In the genomic region with DNA sequence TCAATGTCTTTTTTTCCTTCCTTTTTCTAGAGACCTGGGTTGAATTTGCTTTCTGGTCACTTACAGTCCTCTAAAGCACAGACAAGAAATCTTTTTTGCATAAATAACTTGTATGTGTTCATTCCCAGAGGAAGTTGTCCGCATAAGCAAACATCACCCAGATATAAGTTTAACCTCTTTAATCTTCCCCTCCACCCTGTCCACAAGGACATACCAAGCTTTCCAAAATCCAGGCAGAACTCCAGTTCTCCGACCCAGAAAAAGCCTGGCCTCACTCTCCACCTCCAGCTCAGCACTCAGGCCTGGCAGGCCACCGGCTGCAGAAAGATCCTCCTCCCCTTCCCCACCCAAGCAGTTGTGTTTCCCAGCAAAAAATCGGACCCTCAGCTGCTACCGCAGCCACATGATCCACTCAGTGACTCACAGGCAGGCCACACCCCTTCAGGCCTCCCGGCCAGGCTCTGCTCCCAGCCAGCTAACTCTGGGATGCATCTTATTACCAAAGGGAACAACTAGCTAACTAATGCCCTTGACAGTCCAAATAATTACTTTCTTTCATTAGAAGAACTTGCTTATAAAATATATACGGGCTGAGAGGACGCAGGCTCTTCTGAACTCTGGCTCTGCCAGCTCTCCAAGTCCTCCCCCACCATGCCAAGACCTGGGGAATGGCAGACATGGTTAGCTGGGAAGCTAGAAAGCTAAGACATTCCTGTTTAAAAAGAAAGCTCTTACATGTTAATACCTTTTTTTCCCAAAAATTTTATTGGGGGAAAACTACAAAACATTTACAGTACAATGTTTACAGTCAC, we compare ENCODE assay signal across 8 cellular contexts. TPM values are rescaled to one million over a fixed set of nuclear protein-coding genes. Genes with fewer than 3 reads are reported as not detected.
DNase-seq lines count a peak whose midpoint lies in the region; ATAC-seq and TF ChIP-seq lines count a peak whose summit lies in the region.

No MANE protein-coding gene starts in this region.

- H3K27me3 ChIP-seq in WERI-Rb-1 (ENCODE audit: insufficient read depth, low read depth, severe bottlenecking) (no peaks in the 10 kb centered on the region), kidney epithelial cell (ENCODE audit: control insufficient read depth, insufficient read depth, low read length) (no peaks in the 10 kb centered on the region), spleen (replicated peaks in 1 of 7) (no peaks in the 10 kb centered on the region)

- peak overlapping the region; percentile 3; the same call in 1 of the 2 replicates for H3K27ac ChIP-seq in WERI-Rb-1
- peak overlapping the region; percentile 97 for H3K27ac ChIP-seq in cingulate gyrus (ENCODE audit: low read depth, low read length)
- H3K27ac ChIP-seq in spleen: peak overlapping the region; percentile 93 to 100 (median 99)

- no peak for TF ChIP-seq CTCF in WERI-Rb-1 (IDR thresholded peaks at IDR 0.05; ENCODE audit: low read depth, low read length)
- TF ChIP-seq CTCF in kidney epithelial cell (IDR thresholded peaks at IDR 0.05; ENCODE audit: insufficient read depth, low read length, poor library complexity, severe bottlenecking): no peak
- no peak for TF ChIP-seq CTCF in spleen (IDR thresholded peaks at IDR 0.05 in 8 of 11, conservative IDR thresholded peaks at IDR 0.05 in 3 of 11)

- H3K4me3 ChIP-seq in WERI-Rb-1 (ENCODE audit: low read depth, low read length) (no peak overlapping the region), kidney epithelial cell (ENCODE audit: low read depth, low read length) (peak overlapping the region; percentile 82), spleen (peak overlapping the region; percentile 73 to 99 (median 90))

- 0 to 2% (median 1%) methylated on average over 8 of the region's 8 CpGs for WGBS in spleen, 5 donors

- H3K4me1 ChIP-seq in spleen: peaks cover 30 to 70% (median 66%) of the 10 kb centered on the region in 6 donors

- H3K9me3 ChIP-seq in WERI-Rb-1 (ENCODE audit: severe bottlenecking): no peaks in the 10 kb centered on the region
- no peaks in the 10 kb centered on the region for H3K9me3 ChIP-seq in spleen

- H3K36me3 ChIP-seq in WERI-Rb-1 (peaks cover 33% of the 10 kb centered on the region), kidney epithelial cell (ENCODE audit: control insufficient read depth, insufficient read depth, low read length) (peaks cover 3% of the 10 kb centered on the region), spleen (peaks cover 0 to 50% (median 28%) of the 10 kb centered on the region in 6 donors)

- intact Hi-C loops in spleen (cut with DNase I; ENCODE audit: low total_unique reads): loop anchor here (5.0 to 10.0 kb wide), 2 partner anchors 90 to 247 kb away; no protein-coding TSS in a partner anchor

- TF ChIP-seq POLR2A in GM10847 (IDR thresholded peaks at IDR 0.05; ENCODE audit: extremely low read depth, insufficient read length) (peak; percentile 27), spleen (IDR thresholded peaks at IDR 0.05) (peak in 2 of 3 donors; percentile 50 to 66)

- ATAC-seq in GM18909 (IDR thresholded peaks at IDR 0.05; ENCODE audit: poor library complexity, unreplicated experiment) (no peak), HG03108 (IDR thresholded peaks at IDR 0.05; ENCODE audit: unreplicated experiment) (no peak)

- DNase-seq in NCI-H2171 (lab: John Stamatoyannopoulos, UW) (peak; percentile 53), WERI-Rb-1 (peak; percentile 73), kidney epithelial cell (ENCODE audit: low read depth) (peak; percentile 78), spleen (peak; percentile 93)

RNA-seq across cellular contexts. Expression of a gene that starts 4.5 kb away (rescaled TPM):
- total RNA-seq in kidney epithelial cell: 12.2 and 12.6 TPM in 2 replicates
- 100 to 1,000 TPM; 118 to 223 (median 131) TPM for total RNA-seq in spleen
- polyA plus RNA-seq in spleen: 100 to 1,000 TPM in 1 of 3 donors, 10 to 100 TPM in 2; 72.4 to 115 (median 91.0) TPM

Comparison
In these comparisons a context has a peak if more than half of its experiments do, and no peak if none do; other contexts are left out.
1. H3K27ac ChIP-seq: peak in every context shown above with its lines; median percentile 99 in spleen; 97 in cingulate gyrus; 3 in WERI-Rb-1.